ENCODE assay signal across 29 cellular contexts in the genomic region with DNA sequence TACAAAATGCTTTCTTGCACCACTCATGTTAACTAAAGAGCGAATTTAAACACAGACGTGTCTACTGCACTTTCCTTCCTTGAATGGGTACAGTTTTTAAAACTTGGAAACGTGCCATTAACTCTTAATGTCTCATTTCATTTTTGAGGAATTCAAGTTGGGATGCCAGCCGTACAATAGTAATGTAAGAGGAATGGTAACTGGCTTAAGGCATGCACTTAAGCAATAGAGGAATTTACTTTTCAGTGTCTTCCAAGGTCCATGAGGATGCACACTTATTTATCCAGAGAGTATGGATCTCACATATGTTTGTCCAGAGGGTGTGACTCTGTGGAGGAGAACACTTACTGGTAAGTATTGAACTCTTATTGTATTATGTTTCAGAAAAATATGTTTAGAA. TPM values are rescaled to one million over a fixed set of nuclear protein-coding genes. Genes with fewer than 3 reads are reported as not detected.
A peak's percentile ranks its signal among the peaks of the same experiment; 100 is the strongest.
DNase-seq lines count a peak whose midpoint lies in the region; ATAC-seq and TF ChIP-seq lines count a peak whose summit lies in the region.
"Had no signal": no experiment of that assay in that cellular context is flagged by ENCODE, and none has a peak within 500 bp of the region (broad histone marks: within the 10 kb centered on the region; RNA-seq: fewer than 3 reads in every experiment).

No MANE protein-coding gene starts in this region.

- no peak overlapping the region for H2BK120ac ChIP-seq in trophoblast cell (ENCODE audit: insufficient read depth, low read length, poor library complexity)

- no peak for TF ChIP-seq EP300 in ovary (IDR thresholded peaks at IDR 0.05)

- H4K91ac ChIP-seq in trophoblast cell (ENCODE audit: low read depth, low read length), result no peak overlapping the region

- no peak overlapping the region for H2AFZ ChIP-seq in trophoblast cell (ENCODE audit: insufficient read depth, low read length, poor library complexity)
- H2AFZ ChIP-seq: GM23338 had no signal

- no peaks in the 10 kb centered on the region for H3K79me1 ChIP-seq in trophoblast cell (ENCODE audit: low read length)

- TF ChIP-seq POLR2A in ovary (IDR thresholded peaks at IDR 0.05), result no peak

- H3K36me3 ChIP-seq in RWPE2 (ENCODE audit: low read depth), result peaks cover 7% of the 10 kb centered on the region; the same call in 1 of the 2 replicates
- H3K36me3 ChIP-seq in trophoblast cell (ENCODE audit: control insufficient read depth in 1 of 2, insufficient read depth in 2 of 2, low read length in 2 of 2), result no peaks in the 10 kb centered on the region
- H3K36me3 ChIP-seq in ovary, result no peaks in the 10 kb centered on the region
- H3K36me3 ChIP-seq: left lung, upper lobe of right lung had no signal

- no peak overlapping the region for H2AK5ac ChIP-seq in trophoblast cell (ENCODE audit: low read length)

- H3K4me3 ChIP-seq in RWPE2 (ENCODE audit: severe bottlenecking) (no peak overlapping the region), trophoblast cell (ENCODE audit: low read depth, low read length) (no peak overlapping the region), ovary (no peak overlapping the region)
- H3K4me3 ChIP-seq: GM23338, left lung, upper lobe of right lung had no signal

- H3K9me3 ChIP-seq in RWPE2 (ENCODE audit: severe bottlenecking) (peaks cover 4% of the 10 kb centered on the region), trophoblast cell (ENCODE audit: insufficient read depth, low read depth, low read length) (no peaks in the 10 kb centered on the region), ovary (no peaks in the 10 kb centered on the region)
- H3K9me3 ChIP-seq: upper lobe of right lung had no signal

- WGBS in trophoblast cell (ENCODE audit: extremely low coverage, insufficient coverage, insufficient read length), result no CpG with 5 or more reads among the region's 4 CpGs
- WGBS in ovary, 3 donors, result 44 to 57% (median 54%) methylated on average over 4 of the region's 4 CpGs

- TF ChIP-seq CTCF in RWPE2 (IDR thresholded peaks at IDR 0.05; ENCODE audit: poor library complexity, severe bottlenecking) (no peak), ovary (IDR thresholded peaks at IDR 0.05) (no peak)

- H3K79me2 ChIP-seq in trophoblast cell (ENCODE audit: control insufficient read depth, insufficient read depth, low read length, poor library complexity), result no peaks in the 10 kb centered on the region

- peak; percentile 44 for DNase-seq in EH (ENCODE audit: low read depth)
- no peak for DNase-seq in RWPE2 (ENCODE audit: low spot score)
- peak; percentile 16 for DNase-seq in epidermal melanocyte (ENCODE audit: insufficient read length, low spot score)
- DNase-seq in trophoblast cell, result peak; percentile 18 to 72
- no peak for DNase-seq in Kasumi-1 (lab: John Stamatoyannopoulos, UW)
- no peak for DNase-seq in ovary
- no peak for DNase-seq in DMS53 (lab: John Stamatoyannopoulos, UW)
- DNase-seq: activated CD4-positive, alpha-beta T cell treated with anti-CD3 and anti-CD28 coated beads for 36 hours; activated naive CD4-positive, alpha-beta T cell; activated T-cell treated with anti-CD3 and anti-CD28 coated beads, Interleukin-2, amount 50 U/mL, for 48 hours; amygdala; caudate nucleus; foreskin melanocyte; hippocampal formation; immature natural killer cell; KBM-7; left lung; midbrain; MV-4-11; natural killer cell; NCI-H2171 treated with DMSO at 0.1 percent for 48 hours; NCI-H526 treated with DMSO at 0.1 percent for 48 hours; retina; substantia nigra; upper lobe of right lung had no signal

- H2BK12ac ChIP-seq in trophoblast cell (ENCODE audit: low read length), result no peak overlapping the region

- intact Hi-C loops in ovary (cut with DNase I), result no loop called here

- H3K27me3 ChIP-seq in RWPE2 (ENCODE audit: insufficient read depth, poor library complexity, severe bottlenecking) (no peaks in the 10 kb centered on the region), trophoblast cell (ENCODE audit: insufficient read depth, low read length) (no peaks in the 10 kb centered on the region), ovary (peaks cover under 1% of the 10 kb centered on the region)
- H3K27me3 ChIP-seq: left lung, upper lobe of right lung had no signal

- no peak overlapping the region for H3K4ac ChIP-seq in trophoblast cell (ENCODE audit: low read depth, low read length)

- no peak overlapping the region for H4K12ac ChIP-seq in trophoblast cell (ENCODE audit: low read depth, low read length)

- H4K8ac ChIP-seq in trophoblast cell (ENCODE audit: low read depth, low read length), result no peak overlapping the region

- H3K4me2 ChIP-seq in trophoblast cell (ENCODE audit: low read length), result no peak overlapping the region
- H3K4me2 ChIP-seq: GM23338 had no signal

- H3K4me1 ChIP-seq in RWPE2 (ENCODE audit: insufficient read depth, poor library complexity, severe bottlenecking) (peaks cover 8% of the 10 kb centered on the region), trophoblast cell (ENCODE audit: control insufficient read depth in 1 of 2, insufficient read depth in 2 of 2, low read length in 2 of 2) (no peaks in the 10 kb centered on the region), ovary (ENCODE audit: insufficient read depth) (no peaks in the 10 kb centered on the region)
- H3K4me1 ChIP-seq: left lung, upper lobe of right lung had no signal

- H3K14ac ChIP-seq in trophoblast cell (ENCODE audit: low read length), result no peak overlapping the region

- H3K23ac ChIP-seq in trophoblast cell (ENCODE audit: low read length), result no peak overlapping the region

- peak; percentile 90 for ATAC-seq in RWPE2 (ENCODE audit: low read depth)
- ATAC-seq in HG03354 (IDR thresholded peaks at IDR 0.05; ENCODE audit: poor library complexity, severe bottlenecking, unreplicated experiment), result no peak
- ATAC-seq: activated CD4-positive, alpha-beta T cell treated with anti-CD3 and anti-CD28 coated beads for 36 hours; GM23338; left lung; natural killer cell; upper lobe of right lung had no signal

- no peak overlapping the region for H3K18ac ChIP-seq in trophoblast cell (ENCODE audit: low read length)

- no peak overlapping the region for H3K27ac ChIP-seq in RWPE2 (ENCODE audit: poor library complexity, severe bottlenecking)
- H3K27ac ChIP-seq in trophoblast cell (ENCODE audit: low read depth, low read length), result no peak overlapping the region
- H3K27ac ChIP-seq in ovary, result no peak overlapping the region
- H3K27ac ChIP-seq: C4-2B, left lung, upper lobe of right lung had no signal

- no peak overlapping the region for H2BK5ac ChIP-seq in trophoblast cell (ENCODE audit: low read depth, low read length, poor library complexity)

- H3K9ac ChIP-seq in trophoblast cell (ENCODE audit: low read length), result no peak overlapping the region

RNA-seq across cellular contexts. Expression of a gene that starts 52.9 kb away (rescaled TPM):
- polyA plus RNA-seq in trophoblast cell (2013), result 0.15 and 0.18 TPM in 2 replicates
- total RNA-seq in ovary, result 10 to 100 TPM in 6 of 7 donors, 1 to 10 TPM in 1; 10.0 to 41.0 (median 17.6) TPM
- 1 to 10 TPM; 3.0 to 6.6 TPM for polyA plus RNA-seq in ovary
- total RNA-seq: dermis microvascular lymphatic vessel endothelial cell had no signal
- polyA plus RNA-seq: immature natural killer cell had no signal

Comparison
In these comparisons a context has a peak if more than half of its experiments do, and no peak if none do; other contexts are left out.
1. DNase-seq: peak in EH (single experiment), epidermal melanocyte (single experiment) and trophoblast cell (2 of 2); none in RWPE2 (single experiment), Kasumi-1 (0 of 2), ovary (0 of 5) and DMS53 (single experiment).